ENCODE assay signal across 1 cellular context in genomic region chr1:54889132-54889725, GRCh38.
TF ChIP-seq lines count a peak whose summit lies in the region.

No MANE protein-coding gene starts in this region.

TF ChIP-seq in HepG2, 621 proteins besides CTCF, POLR2A, EP300 and RAD21 (continued from another document):
- peak; percentile 65; the same call in 1 of the 2 replicates for TF ChIP-seq ZNF770 (CRISPR knock-in tag; IDR thresholded peaks at IDR 0.05)
- TF ChIP-seq RFX1 (IDR thresholded peaks at IDR 0.05), result peak; percentile 17; the same call in 1 of the 2 replicates
- TF ChIP-seq MIXL1 (CRISPR knock-in tag; IDR thresholded peaks at IDR 0.05), result 0 out of 2 replicates have a peak, but pooled peaks have one; percentile 13
- TF ChIP-seq TOPORS (CRISPR knock-in tag; IDR thresholded peaks at IDR 0.05), result no peak
- TF ChIP-seq ZNF619 (CRISPR knock-in tag; IDR thresholded peaks at IDR 0.05), result no peak
- TF ChIP-seq, protein P1, sequence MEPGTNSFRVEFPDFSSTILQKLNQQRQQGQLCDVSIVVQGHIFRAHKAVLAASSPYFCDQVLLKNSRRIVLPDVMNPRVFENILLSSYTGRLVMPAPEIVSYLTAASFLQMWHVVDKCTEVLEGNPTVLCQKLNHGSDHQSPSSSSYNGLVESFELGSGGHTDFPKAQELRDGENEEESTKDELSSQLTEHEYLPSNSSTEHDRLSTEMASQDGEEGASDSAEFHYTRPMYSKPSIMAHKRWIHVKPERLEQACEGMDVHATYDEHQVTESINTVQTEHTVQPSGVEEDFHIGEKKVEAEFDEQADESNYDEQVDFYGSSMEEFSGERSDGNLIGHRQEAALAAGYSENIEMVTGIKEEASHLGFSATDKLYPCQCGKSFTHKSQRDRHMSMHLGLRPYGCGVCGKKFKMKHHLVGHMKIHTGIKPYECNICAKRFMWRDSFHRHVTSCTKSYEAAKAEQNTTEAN (CRISPR knock-in tag; conservative IDR thresholded peaks at IDR 0.05), result peak; percentile 92
- 0 out of 2 replicates have a peak, but pooled peaks have one; percentile 22 for TF ChIP-seq MED1 (CRISPR knock-in tag; IDR thresholded peaks at IDR 0.05)
- 0 out of 2 replicates have a peak, but pooled peaks have one; percentile 51 for TF ChIP-seq HMG20A (CRISPR knock-in tag; IDR thresholded peaks at IDR 0.05; ENCODE audit: borderline replicate concordance)
- peak; percentile 47 for TF ChIP-seq RARA (CRISPR knock-in tag; IDR thresholded peaks at IDR 0.05)
- 0 out of 2 replicates have a peak, but pooled peaks have one; percentile 24 for TF ChIP-seq AHDC1 (CRISPR knock-in tag; IDR thresholded peaks at IDR 0.05; ENCODE audit: borderline replicate concordance)
- TF ChIP-seq AHR (CRISPR knock-in tag; IDR thresholded peaks at IDR 0.05), result no peak
- TF ChIP-seq, protein P2, sequence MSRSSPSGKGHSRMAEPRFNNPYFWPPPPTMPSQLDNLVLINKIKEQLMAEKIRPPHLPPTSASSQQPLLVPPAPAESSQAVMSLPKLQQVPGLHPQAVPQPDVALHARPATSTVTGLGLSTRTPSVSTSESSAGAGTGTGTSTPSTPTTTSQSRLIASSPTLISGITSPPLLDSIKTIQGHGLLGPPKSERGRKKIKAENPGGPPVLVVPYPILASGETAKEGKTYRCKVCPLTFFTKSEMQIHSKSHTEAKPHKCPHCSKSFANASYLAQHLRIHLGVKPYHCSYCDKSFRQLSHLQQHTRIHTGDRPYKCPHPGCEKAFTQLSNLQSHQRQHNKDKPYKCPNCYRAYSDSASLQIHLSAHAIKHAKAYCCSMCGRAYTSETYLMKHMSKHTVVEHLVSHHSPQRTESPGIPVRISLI (CRISPR knock-in tag; IDR thresholded peaks at IDR 0.05; ENCODE audit: borderline replicate concordance), result 0 out of 2 replicates have a peak, but pooled peaks have one; percentile 29
- no peak; the same call in 1 of the 2 replicates for TF ChIP-seq NR2F6 (IDR thresholded peaks at IDR 0.05)
- TF ChIP-seq NR2F6 (CRISPR knock-in tag; IDR thresholded peaks at IDR 0.05), result peak; percentile 35; the same call in 1 of the 2 replicates
- TF ChIP-seq ZMYM3 (CRISPR knock-in tag; IDR thresholded peaks at IDR 0.05), result 0 out of 2 replicates have a peak, but pooled peaks have one; percentile 18
- TF ChIP-seq SOX6 (IDR thresholded peaks at IDR 0.05), result no peak
- peak; percentile 56; the same call in 1 of the 2 replicates for TF ChIP-seq SOX6 (CRISPR knock-in tag; IDR thresholded peaks at IDR 0.05)
- peak; percentile 37; the same call in 1 of the 2 replicates for TF ChIP-seq TBX2 (CRISPR knock-in tag; IDR thresholded peaks at IDR 0.05; ENCODE audit: borderline replicate concordance)
- TF ChIP-seq ZNF12 (CRISPR knock-in tag; IDR thresholded peaks at IDR 0.05), result peak; percentile 67; the same call in 1 of the 2 replicates
- TF ChIP-seq, protein P3, sequence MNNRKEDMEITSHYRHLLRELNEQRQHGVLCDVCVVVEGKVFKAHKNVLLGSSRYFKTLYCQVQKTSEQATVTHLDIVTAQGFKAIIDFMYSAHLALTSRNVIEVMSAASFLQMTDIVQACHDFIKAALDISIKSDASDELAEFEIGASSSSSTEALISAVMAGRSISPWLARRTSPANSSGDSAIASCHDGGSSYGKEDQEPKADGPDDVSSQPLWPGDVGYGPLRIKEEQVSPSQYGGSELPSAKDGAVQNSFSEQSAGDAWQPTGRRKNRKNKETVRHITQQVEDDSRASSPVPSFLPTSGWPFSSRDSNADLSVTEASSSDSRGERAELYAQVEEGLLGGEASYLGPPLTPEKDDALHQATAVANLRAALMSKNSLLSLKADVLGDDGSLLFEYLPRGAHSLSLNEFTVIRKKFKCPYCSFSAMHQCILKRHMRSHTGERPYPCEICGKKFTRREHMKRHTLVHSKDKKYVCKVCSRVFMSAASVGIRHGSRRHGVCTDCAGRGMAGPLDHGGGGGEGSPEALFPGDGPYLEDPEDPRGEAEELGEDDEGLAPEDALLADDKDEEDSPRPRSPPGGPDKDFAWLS (CRISPR knock-in tag; IDR thresholded peaks at IDR 0.05; ENCODE audit: borderline replicate concordance), result no peak
- peak; percentile 34; the same call in 1 of the 2 replicates for TF ChIP-seq HDAC1 (CRISPR knock-in tag; IDR thresholded peaks at IDR 0.05)
- no peak for TF ChIP-seq ZNF264 (CRISPR knock-in tag; IDR thresholded peaks at IDR 0.05)
- TF ChIP-seq ZNF121 (CRISPR knock-in tag; IDR thresholded peaks at IDR 0.05), result peak; percentile 97
- TF ChIP-seq SALL1 (CRISPR knock-in tag; IDR thresholded peaks at IDR 0.05), result peak; percentile 45; the same call in 1 of the 2 replicates
